Comparison of ENCODE assay signal across 37 cellular contexts in genomic region chr20:61522498-61523090, GRCh38.
"Had no signal": no experiment of that assay in that cellular context is flagged by ENCODE, and none has a peak within 500 bp of the region (broad histone marks: within the 10 kb centered on the region; RNA-seq: fewer than 3 reads in every experiment).

No MANE protein-coding gene starts in this region.

- H3K9me3 ChIP-seq: adrenal gland, ascending aorta, breast epithelium had no signal

- H3K4me3 Mint-ChIP-seq: activated B cell treated with CpG ODN at 0.5 μM for 24 hours; activated CD8-positive, alpha-beta T cell treated with anti-CD3 and anti-CD28 coated beads for 36 hours; activated naive CD4-positive, alpha-beta T cell treated with anti-CD3 and anti-CD28 coated beads for 36 hours; activated naive CD4-positive, alpha-beta T cell treated with anti-CD3 and anti-CD28 coated beads, Interleukin-2, amount 50 U/mL, for 24 hours; activated naive CD8-positive, alpha-beta T cell treated with anti-CD3 and anti-CD28 coated beads for 36 hours; activated naive CD8-positive, alpha-beta T cell treated with anti-CD3 and anti-CD28 coated beads, Interleukin-2, amount 50 U/mL, for 24 hours; activated T-helper 1 cell treated with anti-CD3 and anti-CD28 coated beads, Interleukin-12 subunit alpha, Interleukin-12 subunit beta, Interleukin-2, Interleukin-4 antibody, amounts not matched to agents 30 ng/mL and 10 ng/mL and 1 ng/mL, durations not matched to agents 14 hours and 24 hours and 36 hours; brain; dendritic cell treated with granulocyte-macrophage colony-stimulating factor and Interleukin-4, amounts not matched to agents 40 ng/mL and 50 ng/mL, for 4 days; endodermal cell; T-helper 17 cell; T-helper 2 cell treated with Interferon-gamma antibody and Interleukin-4, amounts not matched to agents 5 μg/mL and 100 μg/mL, for 36 hours had no signal

- H3K9me3 Mint-ChIP-seq: activated CD8-positive, alpha-beta T cell treated with anti-CD3 and anti-CD28 coated beads for 36 hours; activated naive CD4-positive, alpha-beta T cell treated with anti-CD3 and anti-CD28 coated beads for 36 hours; activated naive CD4-positive, alpha-beta T cell treated with anti-CD3 and anti-CD28 coated beads, Interleukin-2, amount 50 U/mL, for 24 hours; activated naive CD8-positive, alpha-beta T cell treated with anti-CD3 and anti-CD28 coated beads for 36 hours; activated T-helper 1 cell treated with anti-CD3 and anti-CD28 coated beads, Interleukin-12 subunit alpha, Interleukin-12 subunit beta, Interleukin-2, Interleukin-4 antibody, amounts not matched to agents 30 ng/mL and 10 ng/mL and 1 ng/mL, durations not matched to agents 14 hours and 24 hours and 36 hours; activated T-helper 2 cell treated with anti-CD3 and anti-CD28 coated beads, Interferon-gamma antibody, Interleukin-2, Interleukin-4, amounts not matched to agents 10 μg/mL and 5 μg/mL and 100 μg/mL, durations not matched to agents 14 hours and 24 hours and 36 hours; dendritic cell treated with granulocyte-macrophage colony-stimulating factor and Interleukin-4, amounts not matched to agents 40 ng/mL and 50 ng/mL, for 4 days; endodermal cell; T-helper 2 cell treated with Interferon-gamma antibody and Interleukin-4, amounts not matched to agents 5 μg/mL and 100 μg/mL, for 36 hours had no signal

- H3K27me3 ChIP-seq: adrenal gland, ascending aorta, cardiac muscle cell, dorsolateral prefrontal cortex had no signal

- H3K4me1 Mint-ChIP-seq: activated B cell treated with CpG ODN at 0.5 μM for 24 hours; activated naive CD4-positive, alpha-beta T cell treated with anti-CD3 and anti-CD28 coated beads, Interleukin-2, amount 50 U/mL, for 24 hours; activated naive CD8-positive, alpha-beta T cell treated with anti-CD3 and anti-CD28 coated beads for 36 hours; activated naive CD8-positive, alpha-beta T cell treated with anti-CD3 and anti-CD28 coated beads, Interleukin-2, amount 50 U/mL, for 24 hours; T-helper 17 cell had no signal

- H3K36me3 ChIP-seq: adrenal gland, ascending aorta, breast epithelium, cardiac muscle cell, WERI-Rb-1 had no signal

- H3K27ac ChIP-seq: adrenal gland, ascending aorta, breast epithelium, cardiac muscle cell, coronary artery, dorsolateral prefrontal cortex, WERI-Rb-1 had no signal

- DNase-seq: activated B cell treated with CpG ODN at 0.5 μM for 24 hours; activated CD4-positive, alpha-beta T cell treated with anti-CD3 and anti-CD28 coated beads for 48 hours; activated CD4-positive, alpha-beta T cell treated with anti-CD3 and anti-CD28 coated beads, Interleukin-2, amount 50 U/mL, for 1 hour; activated CD4-positive, alpha-beta T cell treated with anti-CD3 and anti-CD28 coated beads, Interleukin-2, amount 50 U/mL, for 48 hours; activated CD8-positive, alpha-beta memory T cell treated with anti-CD3 and anti-CD28 coated beads for 24 hours; activated CD8-positive, alpha-beta T cell treated with anti-CD3 and anti-CD28 coated beads for 36 hours; activated effector memory CD4-positive, alpha-beta T cell treated with anti-CD3 and anti-CD28 coated beads, Interleukin-2, amount 50 U/mL, for 16 hours; activated naive CD4-positive, alpha-beta T cell treated with anti-CD3 and anti-CD28 coated beads for 36 hours; activated naive CD8-positive, alpha-beta T cell treated with anti-CD3 and anti-CD28 coated beads for 36 hours; activated naive CD8-positive, alpha-beta T cell treated with anti-CD3 and anti-CD28 coated beads, Interleukin-2, amount 50 U/mL, for 24 hours; activated T-cell treated with anti-CD3 and anti-CD28 coated beads, Interleukin-2, amount 50 U/mL, for 1 hour; activated T-cell treated with anti-CD3 and anti-CD28 coated beads, Interleukin-2, amount 50 U/mL, for 48 hours; adrenal gland; amygdala; central memory CD4-positive, alpha-beta T cell; cerebellar nuclear complex; effector memory CD4-positive, alpha-beta T cell; endodermal cell; foreskin fibroblast; head of caudate nucleus; T-helper 17 cell; T1000; WERI-Rb-1 had no signal

- H3K27ac Mint-ChIP-seq: activated B cell treated with CpG ODN at 0.5 μM for 24 hours; activated CD8-positive, alpha-beta T cell treated with anti-CD3 and anti-CD28 coated beads for 36 hours; activated naive CD4-positive, alpha-beta T cell treated with anti-CD3 and anti-CD28 coated beads for 36 hours; activated naive CD4-positive, alpha-beta T cell treated with anti-CD3 and anti-CD28 coated beads, Interleukin-2, amount 50 U/mL, for 24 hours; activated naive CD8-positive, alpha-beta T cell treated with anti-CD3 and anti-CD28 coated beads for 36 hours; activated naive CD8-positive, alpha-beta T cell treated with anti-CD3 and anti-CD28 coated beads, Interleukin-2, amount 50 U/mL, for 24 hours; activated T-helper 1 cell treated with anti-CD3 and anti-CD28 coated beads, Interleukin-12 subunit alpha, Interleukin-12 subunit beta, Interleukin-2, Interleukin-4 antibody, amounts not matched to agents 30 ng/mL and 10 ng/mL and 1 ng/mL, durations not matched to agents 14 hours and 24 hours and 36 hours; activated T-helper 2 cell treated with anti-CD3 and anti-CD28 coated beads, Interferon-gamma antibody, Interleukin-2, Interleukin-4, amounts not matched to agents 10 μg/mL and 5 μg/mL and 100 μg/mL, durations not matched to agents 14 hours and 24 hours and 36 hours; dendritic cell treated with granulocyte-macrophage colony-stimulating factor and Interleukin-4, amounts not matched to agents 40 ng/mL and 50 ng/mL, for 4 days; endodermal cell; T-helper 17 cell; T-helper 2 cell treated with Interferon-gamma antibody and Interleukin-4, amounts not matched to agents 5 μg/mL and 100 μg/mL, for 36 hours had no signal

- FAIRE-seq: frontal cortex had no signal

- H3K4me1 ChIP-seq: adrenal gland, ascending aorta, breast epithelium had no signal

- ATAC-seq: activated CD4-positive, CD25-positive, alpha-beta regulatory T cell treated with anti-CD3 and anti-CD28 coated beads, Interleukin-2, amount 50 U/mL, for 24 hours; activated CD8-positive, alpha-beta T cell treated with anti-CD3 and anti-CD28 coated beads for 36 hours; activated naive CD8-positive, alpha-beta T cell treated with anti-CD3 and anti-CD28 coated beads, Interleukin-2, amount 50 U/mL, for 24 hours; esophagus mucosa; T-helper 17 cell had no signal

- H3K36me3 Mint-ChIP-seq: activated naive CD4-positive, alpha-beta T cell treated with anti-CD3 and anti-CD28 coated beads, Interleukin-2, amount 50 U/mL, for 24 hours; activated naive CD8-positive, alpha-beta T cell treated with anti-CD3 and anti-CD28 coated beads for 36 hours; brain had no signal

- H3K4me3 ChIP-seq: adrenal gland, ascending aorta, breast epithelium, cardiac muscle cell, coronary artery, dorsolateral prefrontal cortex had no signal

- H3K27me3 Mint-ChIP-seq: activated B cell treated with CpG ODN at 0.5 μM for 24 hours; activated CD8-positive, alpha-beta T cell treated with anti-CD3 and anti-CD28 coated beads for 36 hours; activated naive CD8-positive, alpha-beta T cell treated with anti-CD3 and anti-CD28 coated beads for 36 hours; T-helper 17 cell had no signal
